Comparison of ENCODE assay signal across 19 cellular contexts in the genomic region with DNA sequence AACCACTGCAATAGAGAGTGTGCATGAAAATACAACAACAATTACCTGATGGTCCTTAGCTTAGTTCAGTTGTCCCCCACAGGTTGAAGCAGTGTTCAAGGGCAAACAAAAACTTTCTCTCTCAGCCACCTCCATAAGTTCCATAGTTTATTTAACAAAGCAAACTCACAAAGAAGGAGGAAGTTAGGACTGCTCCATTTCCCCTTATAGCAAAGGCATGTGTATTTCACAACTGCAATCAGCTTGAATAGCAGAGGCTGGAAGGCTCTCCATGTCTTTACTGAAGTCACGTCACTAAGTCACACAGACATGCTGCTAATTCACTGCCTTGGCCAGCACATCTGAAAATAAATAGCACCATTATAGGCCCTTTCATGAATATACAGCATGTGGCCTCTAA. TPM values are rescaled to one million over a fixed set of nuclear protein-coding genes. Genes with fewer than 3 reads are reported as not detected.
DNase-seq lines count a peak whose midpoint lies in the region; ATAC-seq, FAIRE-seq and TF ChIP-seq lines count a peak whose summit lies in the region.
"Had no signal": no experiment of that assay in that cellular context is flagged by ENCODE, and none has a peak within 500 bp of the region (broad histone marks: within the 10 kb centered on the region; RNA-seq: fewer than 3 reads in every experiment).

No MANE protein-coding gene starts in this region.

- no peaks in the 10 kb centered on the region for H3K27me3 ChIP-seq in K562 (ENCODE audit: control insufficient read depth in 2 of 2, insufficient read depth in 2 of 2, low read length in 2 of 2)
- no peaks in the 10 kb centered on the region for H3K27me3 ChIP-seq in neutrophil
- no peaks in the 10 kb centered on the region for H3K27me3 ChIP-seq in H9 (ENCODE audit: insufficient read depth, low read length)
- H3K27me3 ChIP-seq: body of pancreas, stomach had no signal

- H3K4me3 ChIP-seq in K562 = no peak overlapping the region
- H3K4me3 ChIP-seq in neutrophil (ENCODE audit: low read depth in 1 of 2, low read length in 1 of 2) = peak overlapping the region; percentile 15 to 36
- H3K4me3 ChIP-seq: body of pancreas, stomach had no signal

- TF ChIP-seq RAD21 in K562 (CRISPR knock-in tag; conservative IDR thresholded peaks at IDR 0.05 in 1 of 2, IDR thresholded peaks at IDR 0.05 in 1 of 2) = no peak

- H3K9me1 ChIP-seq in K562 (ENCODE audit: control insufficient read depth, insufficient read depth, low read length) = no peaks in the 10 kb centered on the region

- no peak overlapping the region for H3K14ac ChIP-seq in H9 (ENCODE audit: insufficient read depth, low read length)

- no peak for TF ChIP-seq EP300 in K562 (IDR thresholded peaks at IDR 0.05; ENCODE audit: low read length)

- peak overlapping the region; percentile 64; the same call in 2 of the 3 replicates for H3K27ac ChIP-seq in K562 (ENCODE audit: extremely low read depth, low read depth, low read length)
- H3K27ac ChIP-seq in neutrophil = peak overlapping the region; percentile 93
- no peak overlapping the region for H3K27ac ChIP-seq in H9 (ENCODE audit: insufficient read length, low read depth, low read length)
- H3K27ac ChIP-seq: body of pancreas had no signal

- no peak overlapping the region for H2BK20ac ChIP-seq in H9 (ENCODE audit: low read depth, low read length, poor library complexity, severe bottlenecking)

- H3K9me3 ChIP-seq in K562 (replicated peaks; ENCODE audit: control insufficient read depth, insufficient read depth, low read depth, low read length) = no peaks in the 10 kb centered on the region
- no peaks in the 10 kb centered on the region for H3K9me3 ChIP-seq in neutrophil
- no peaks in the 10 kb centered on the region for H3K9me3 ChIP-seq in H9 (ENCODE audit: control insufficient read depth, low read depth, low read length)
- H3K9me3 ChIP-seq: body of pancreas, stomach had no signal

- H3K4ac ChIP-seq in H9 (ENCODE audit: low read depth, low read length) = no peak overlapping the region

- H3K79me1 ChIP-seq in H9 (ENCODE audit: insufficient read depth, low read depth, low read length, poor library complexity, severe bottlenecking) = no peaks in the 10 kb centered on the region

- no peak overlapping the region for H2BK120ac ChIP-seq in H9 (ENCODE audit: low read depth, low read length, poor library complexity, severe bottlenecking)

- H2BK12ac ChIP-seq in H9 (ENCODE audit: insufficient read length, low read depth, low read length) = no peak overlapping the region

- TF ChIP-seq POLR2A in K562 (conservative IDR thresholded peaks at IDR 0.05) = no peak

- H2BK5ac ChIP-seq in H9 (ENCODE audit: insufficient read length, low read length) = no peak overlapping the region

- POLR2A ChIA-PET in K562 (lab: Yijun Ruan, JAX) = interaction anchor here (0.6 to 3.2 kb wide), 2 partner anchors 15 to 17 kb away, joined by 4 to 12 read pairs; no protein-coding TSS in a partner anchor

- H4K8ac ChIP-seq in H9 (replicated peaks; ENCODE audit: insufficient read length, low read depth, low read length) = no peak overlapping the region

- TF ChIP-seq CTCF in K562 (IDR thresholded peaks at IDR 0.05 in 2 of 3, conservative IDR thresholded peaks at IDR 0.05 in 1 of 3; ENCODE audit: insufficient read depth in 2 of 3, low read depth in 1 of 3, low read length in 3 of 3) (no peak), neutrophil (IDR thresholded peaks at IDR 0.05) (no peak), H9 (conservative IDR thresholded peaks at IDR 0.05) (no peak)

- H3K36me3 ChIP-seq in K562 (ENCODE audit: control insufficient read depth, insufficient read depth, low read length) = no peaks in the 10 kb centered on the region; the same call in 1 of the 3 replicates
- H3K36me3 ChIP-seq in neutrophil = no peaks in the 10 kb centered on the region
- H3K36me3 ChIP-seq: stomach had no signal

- H3K9me3 Mint-ChIP-seq in H9 = no peaks in the 10 kb centered on the region
- H3K9me3 Mint-ChIP-seq: activated CD4-positive, alpha-beta memory T cell treated with anti-CD3 and anti-CD28 coated beads, Interleukin-2, amount 10 ng/mL, durations not matched to agents 7 days and 5 days; T-cell had no signal

- H3K9ac ChIP-seq in K562 (ENCODE audit: insufficient read depth in 1 of 2, low read depth in 2 of 2, low read length in 2 of 2) = peak overlapping the region in 1 of 2 experiments; percentile 3; a peak in 1 of 4 replicates
- H3K9ac ChIP-seq in H9 (ENCODE audit: extremely low read depth, insufficient read length, low read length) = no peak overlapping the region

- H3K27ac Mint-ChIP-seq in H9 = no peak overlapping the region; a peak in 1 of 7 replicates
- H3K27ac Mint-ChIP-seq: activated naive CD8-positive, alpha-beta T cell; T-cell had no signal

- H3K27me3 Mint-ChIP-seq in H9 (ENCODE audit: low read depth) = no peaks in the 10 kb centered on the region
- H3K27me3 Mint-ChIP-seq: activated CD4-positive, alpha-beta memory T cell treated with anti-CD3 and anti-CD28 coated beads, Interleukin-2, amount 10 ng/mL, durations not matched to agents 7 days and 5 days; activated naive CD8-positive, alpha-beta T cell had no signal

- H3K4me1 ChIP-seq in K562 (replicated peaks in 1 of 2; ENCODE audit: control insufficient read depth in 2 of 2, insufficient read depth in 2 of 2, low read length in 2 of 2) (peaks cover 7 to 48% of the 10 kb centered on the region in 2 experiments), neutrophil (ENCODE audit: control insufficient read depth in 1 of 2, insufficient read depth in 1 of 2, low read depth in 1 of 2, low read length in 1 of 2) (peaks cover 43 to 46% of the 10 kb centered on the region in 2 experiments), H9 (ENCODE audit: insufficient read depth, low read length) (peaks cover 2% of the 10 kb centered on the region; the same call in 1 of the 2 replicates)

- H3K23ac ChIP-seq in H9 (ENCODE audit: insufficient read length, low read depth, low read length) = no peak overlapping the region

- H2AFZ ChIP-seq in K562 (ENCODE audit: low read depth, low read length) = peak overlapping the region; percentile 38
- no peak overlapping the region for H2AFZ ChIP-seq in H9 (ENCODE audit: low read length)

- no peaks in the 10 kb centered on the region; a peak in 1 of 7 replicates for H3K36me3 Mint-ChIP-seq in H9 (ENCODE audit: insufficient read depth in 1 of 3, low read depth in 3 of 3)
- H3K36me3 Mint-ChIP-seq: T-cell had no signal

- H4K5ac ChIP-seq in H9 (ENCODE audit: insufficient read length, low read depth, low read length) = no peak overlapping the region

- no TSS peak for BruUV-seq in K562 (replicated peaks; lab: Mats Ljungman, UMichigan)

- H3K79me2 ChIP-seq in K562 (ENCODE audit: control insufficient read depth, insufficient read depth, low read length) (peaks cover 13% of the 10 kb centered on the region; the same call in 2 of the 3 replicates), H9 (ENCODE audit: insufficient read depth, low read length) (no peaks in the 10 kb centered on the region)

- H2AK5ac ChIP-seq in H9 (ENCODE audit: insufficient read length, low read length) = no peak overlapping the region

- H2BK15ac ChIP-seq in H9 (ENCODE audit: low read depth, low read length) = no peak overlapping the region

- no peaks in the 10 kb centered on the region for H3K23me2 ChIP-seq in H9 (ENCODE audit: insufficient read length, low read depth, low read length, poor library complexity, severe bottlenecking)

- CTCF ChIA-PET in K562 (lab: Yijun Ruan, JAX; ENCODE audit: low intra/inter-chr PET ratio) = no interaction called here

- H4K91ac ChIP-seq in H9 (ENCODE audit: insufficient read length, low read depth, low read length) = no peak overlapping the region

- peak; percentile 49 for FAIRE-seq in K562 (lab: Jason Lieb, UNC)
- FAIRE-seq: colon, HTR-8/SVneo, RCC 7860 had no signal

- no peak; the same call in 2 of the 3 replicates for ATAC-seq in K562
- ATAC-seq: body of pancreas, T-cell had no signal

- DNase-seq in GDM1 (lab: John Stamatoyannopoulos, UW) = peak; percentile 31
- peak; percentile 8 to 77 for DNase-seq in NOMO-1 (lab: John Stamatoyannopoulos, UW; ENCODE audit: unreplicated experiment in 2 of 2)
- DNase-seq in K562 (ENCODE audit: extremely low read depth in 1 of 4, low spot score in 3 of 4) = no peak
- no peak for DNase-seq in H9
- no peak for DNase-seq in NCI-H146 treated with DMSO at 0.1 percent for 48 hours (lab: John Stamatoyannopoulos, UW; ENCODE audit: unreplicated experiment)
- DNase-seq in GM19238 (ENCODE audit: insufficient read length, low spot score) = no peak
- DNase-seq: activated CD4-positive, alpha-beta memory T cell treated with anti-CD3 and anti-CD28 coated beads, Interleukin-2, amount 10 ng/mL, durations not matched to agents 7 days and 5 days; activated T-cell treated with anti-CD3 and anti-CD28 coated beads, Interleukin-2, amount 50 U/mL, for 48 hours; islet precursor cell; NCI-H1694 treated with DMSO at 0.1 percent for 48 hours; NCI-H82; stomach; T-cell had no signal

- H3K4me1 Mint-ChIP-seq in H9 = peaks cover 10 to 18% of the 10 kb centered on the region in 2 experiments

- H4K20me1 ChIP-seq in K562 (replicated peaks; ENCODE audit: control insufficient read depth, insufficient read depth, low read length) = no peaks in the 10 kb centered on the region
- H4K20me1 ChIP-seq in H9 (ENCODE audit: control insufficient read depth, insufficient read depth, insufficient read length) = no peaks in the 10 kb centered on the region

- no peak overlapping the region for H3T11ph ChIP-seq in H9 (ENCODE audit: low read length)

- H3K18ac ChIP-seq in H9 (ENCODE audit: insufficient read length, low read depth, low read length) = no peak overlapping the region

- H3K4me2 ChIP-seq in K562 (ENCODE audit: insufficient read depth, low read length) (no peak overlapping the region), H9 (ENCODE audit: insufficient read depth, insufficient read length, low read length) (no peak overlapping the region)

- H3K56ac ChIP-seq in H9 (ENCODE audit: insufficient read length, low read depth, low read length) = no peak overlapping the region

- in situ Hi-C loops in K562 (cut with MboI) = no loop called here

- no peak overlapping the region for H3K4me3 Mint-ChIP-seq in H9
- H3K4me3 Mint-ChIP-seq: activated CD4-positive, alpha-beta memory T cell treated with anti-CD3 and anti-CD28 coated beads, Interleukin-2, amount 10 ng/mL, durations not matched to agents 7 days and 5 days; activated naive CD8-positive, alpha-beta T cell; T-cell had no signal

- 53% methylated on average over 1 of the region's 1 CpG for WGBS in K562 (ENCODE audit: insufficient coverage, low coverage, missing lambda C conversion rate)
- WGBS in H9 (ENCODE audit: extremely low coverage, insufficient read length, low lambda C conversion rate) = no CpG with 5 or more reads among the region's 1 CpG

- intact Hi-C loops in K562 (cut with micrococcal nuclease) = no loop called here

RNA-seq across cellular contexts. Expression of a gene that starts 43.3 kb away (rescaled TPM):
- total RNA-seq in K562 (2011; cell fraction: chromatin; rRNA removed; ENCODE audit: low replicate concordance) = 66.2 and 95.4 TPM in 2 replicates
- 34.0 and 43.2 TPM in 2 replicates for total RNA-seq in K562 (2011; cell fraction: nucleolus; rRNA removed)
- 56.7 and 77.1 TPM in 2 replicates for total RNA-seq in K562 (2011; cell fraction: nucleoplasm; rRNA removed)
- total RNA-seq in K562 (2014; rRNA removed) (25.1 and 33.4 TPM in 2 replicates), K562 (2014; rRNA removed; fragmentation: Illumina TruSeq; extraction: Trizol) (27.3 and 28.7 TPM in 2 replicates), K562 (2015; rRNA removed; fragmentation: Illumina TruSeq; extraction: Trizol) (32.4 and 34.3 TPM in 2 replicates), K562 (2021) (49.4 and 53.8 TPM in 2 replicates), H9 (2021) (1.4 and 2.3 TPM in 2 replicates)
- polyA plus RNA-seq in K562 (2011; rRNA removed) (15.3 and 34.5 TPM in 2 replicates), K562 (2014; fragmentation: Illumina TruSeq; extraction: Trizol) (30.9 and 32.8 TPM in 2 replicates), K562 (2014; fragmentation: Nextera tagmentation; extraction: Ambion mirVana) (10 to 100 TPM; 14.4 to 14.5 TPM), K562 (2014; rRNA removed) (19.6 and 23.4 TPM in 2 replicates)
- 11.0 and 29.6 TPM in 2 replicates for polyA plus RNA-seq in K562 (2011; cell fraction: cytosol; rRNA removed)
- 25.1 and 49.4 TPM in 2 replicates for polyA plus RNA-seq in K562 (2011; cell fraction: nucleus; rRNA removed)
- 26.9 and 57.9 TPM in 2 replicates for polyA plus RNA-seq in K562 (2012)
- 33.3 and 80.3 TPM in 2 replicates for polyA minus RNA-seq in K562 (2011; rRNA and poly(A)+ RNA removed)
- 19.0 and 43.3 TPM in 2 replicates for polyA minus RNA-seq in K562 (2011; cell fraction: cytosol; rRNA and poly(A)+ RNA removed)
- 32.4 and 104 TPM in 2 replicates for polyA minus RNA-seq in K562 (2011; cell fraction: nucleus; rRNA and poly(A)+ RNA removed)

Comparison
In these comparisons a context has a peak if more than half of its experiments do, and no peak if none do; other contexts are left out.
1. DNase-seq: peak in GDM1 (single experiment) and NOMO-1 (2 of 2); none in K562 (0 of 4), H9 (single experiment), NCI-H146 treated with DMSO at 0.1 percent for 48 hours (single experiment) and GM19238 (single experiment).